ENCODE assay signal across 13 cellular contexts in the genomic region with DNA sequence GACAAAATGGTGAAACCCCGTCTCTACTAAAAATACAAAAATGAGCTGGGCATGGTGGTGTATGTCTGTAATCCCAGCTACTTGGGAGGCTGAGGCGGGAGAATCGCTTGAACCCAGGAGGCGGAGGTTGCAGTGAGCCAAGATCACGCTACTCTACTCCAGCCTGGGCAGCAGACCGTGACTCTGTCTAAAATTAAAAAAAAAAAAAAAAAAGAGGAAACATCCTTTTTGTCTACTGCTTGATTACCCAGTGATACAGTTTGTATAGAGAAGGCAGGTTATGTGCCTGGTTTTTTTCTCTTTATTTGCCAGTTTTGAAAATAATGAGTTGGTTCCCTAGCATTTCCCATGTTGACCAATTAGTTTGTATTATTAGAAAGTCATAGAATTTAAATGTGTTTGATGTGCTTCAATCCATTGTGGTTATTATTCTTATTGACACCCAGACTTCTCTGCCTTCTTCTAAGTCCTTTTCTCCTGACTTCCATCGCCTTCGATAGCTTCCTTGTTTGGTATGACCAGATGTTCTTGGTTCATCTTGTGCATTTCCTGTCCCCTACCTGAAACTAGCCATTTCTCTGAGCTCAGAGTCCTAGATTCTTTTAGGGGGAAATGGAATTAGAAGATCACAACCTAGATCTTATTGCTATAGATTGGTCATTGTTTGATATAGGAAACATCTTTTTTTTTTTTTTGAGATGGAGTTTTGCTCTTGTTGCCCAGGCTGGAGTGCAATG.
"Had no signal": no experiment of that assay in that cellular context is flagged by ENCODE, and none has a peak within 500 bp of the region (broad histone marks: within the 10 kb centered on the region; RNA-seq: fewer than 3 reads in every experiment).

No MANE protein-coding gene starts in this region.

- H3K27ac ChIP-seq: hepatocyte, left lung, neutrophil had no signal

- H3K9me3 ChIP-seq: left lung, mucosa of descending colon, neutrophil had no signal

- DNase-seq: activated CD4-positive, alpha-beta T cell treated with anti-CD3 and anti-CD28 coated beads, Interleukin-2, amount 50 U/mL, for 1 hour; activated CD8-positive, alpha-beta memory T cell treated with anti-CD3 and anti-CD28 coated beads for 24 hours; activated gamma-delta T cell treated with Interleukin-2 at 50 U/mL for 16 hours; amniotic stem cell; caudate nucleus; left lung; mucosa of descending colon; naive thymus-derived CD8-positive, alpha-beta T cell; stimulated activated CD4-positive, alpha-beta T cell treated with anti-CD3 and anti-CD28 coated beads, Interleukin-12 subunit alpha, Interleukin-12 subunit beta, amount 100 ng/mL, for 4 hours; stimulated activated CD4-positive, alpha-beta T cell treated with anti-CD3 and anti-CD28 coated beads, Interleukin-2, amount 100 ng/mL, for 24 hours had no signal

- H3K27me3 ChIP-seq: hepatocyte, left lung, neutrophil had no signal

- H3K4me3 ChIP-seq: hepatocyte, left lung, mucosa of descending colon had no signal

- H3K4me1 ChIP-seq: left lung had no signal

- H3K4me2 ChIP-seq: hepatocyte had no signal

- ATAC-seq: esophagus mucosa; left lung; mucosa of descending colon; naive thymus-derived CD8-positive, alpha-beta T cell had no signal

- H3K36me3 ChIP-seq: left lung, neutrophil had no signal
